ENCODE assay signal across 24 cellular contexts in genomic region chr9:8430945-8431344, GRCh38.
"Had no signal": no experiment of that assay in that cellular context is flagged by ENCODE, and none has a peak within 500 bp of the region (broad histone marks: within the 10 kb centered on the region; RNA-seq: fewer than 3 reads in every experiment).

No MANE protein-coding gene starts in this region.

- H3K27ac ChIP-seq: cardiac muscle cell, esophagus muscularis mucosa, gastroesophageal sphincter, heart left ventricle, suprapubic skin, transverse colon, uterus had no signal

- H3K9me3 Mint-ChIP-seq: activated B cell treated with CpG ODN at 0.5 μM for 24 hours had no signal

- H3K27me3 ChIP-seq: cardiac muscle cell, esophagus muscularis mucosa, gastroesophageal sphincter, heart left ventricle, suprapubic skin, transverse colon, uterus had no signal

- H3K4me3 ChIP-seq: cardiac muscle cell, esophagus muscularis mucosa, gastroesophageal sphincter, heart left ventricle, lung, suprapubic skin, transverse colon, uterus had no signal

- H3K27ac Mint-ChIP-seq: activated B cell treated with CpG ODN at 0.5 μM for 24 hours had no signal

- H3K27me3 Mint-ChIP-seq: activated B cell treated with CpG ODN at 0.5 μM for 24 hours had no signal

- ATAC-seq: gastroesophageal sphincter, heart left ventricle, left lobe of liver had no signal

- DNase-seq: activated B cell treated with CpG ODN at 0.5 μM for 24 hours; activated CD4-positive, alpha-beta T cell treated with anti-CD3 and anti-CD28 coated beads, Interleukin-2, amount 50 U/mL, for 4 hours; activated CD8-positive, alpha-beta memory T cell treated with anti-CD3 and anti-CD28 coated beads, Interleukin-2, amount 50 U/mL, for 4 hours; activated naive CD4-positive, alpha-beta T cell treated with anti-CD3 and anti-CD28 coated beads, Interleukin-2, amount 50 U/mL, for 16 hours; amniotic stem cell; dermis blood vessel endothelial cell; effector memory CD4-positive, alpha-beta T cell; heart left ventricle; kidney; midbrain; occipital lobe; stimulated activated CD4-positive, alpha-beta T cell treated with anti-CD3 and anti-CD28 coated beads, Interleukin-12 subunit alpha, Interleukin-12 subunit beta, amount 100 ng/mL, for 4 hours; stimulated activated CD4-positive, alpha-beta T cell treated with anti-CD3 and anti-CD28 coated beads, Interleukin-1b, Interleukin-23, amount 100 ng/mL, for 48 hours; stimulated activated CD8-positive, alpha-beta memory T cell treated with anti-CD3 and anti-CD28 coated beads, Interleukin-4, amount 100 ng/mL, for 48 hours; stimulated activated naive CD4-positive, alpha-beta T cell treated with Interleukin-2 at 50 U/mL for 16 hours; SW 1271; transverse colon; uterus had no signal

- H3K36me3 ChIP-seq: esophagus muscularis mucosa, gastroesophageal sphincter, heart left ventricle, suprapubic skin, transverse colon, uterus had no signal

- H3K4me1 ChIP-seq: esophagus muscularis mucosa, gastroesophageal sphincter, heart left ventricle, suprapubic skin, transverse colon, uterus had no signal

- H3K9me3 ChIP-seq: esophagus muscularis mucosa, gastroesophageal sphincter, heart left ventricle, suprapubic skin, transverse colon, uterus had no signal

- H3K4me3 Mint-ChIP-seq: activated B cell treated with CpG ODN at 0.5 μM for 24 hours had no signal
